ENCODE assay signal across 8 cellular contexts in the genomic region with DNA sequence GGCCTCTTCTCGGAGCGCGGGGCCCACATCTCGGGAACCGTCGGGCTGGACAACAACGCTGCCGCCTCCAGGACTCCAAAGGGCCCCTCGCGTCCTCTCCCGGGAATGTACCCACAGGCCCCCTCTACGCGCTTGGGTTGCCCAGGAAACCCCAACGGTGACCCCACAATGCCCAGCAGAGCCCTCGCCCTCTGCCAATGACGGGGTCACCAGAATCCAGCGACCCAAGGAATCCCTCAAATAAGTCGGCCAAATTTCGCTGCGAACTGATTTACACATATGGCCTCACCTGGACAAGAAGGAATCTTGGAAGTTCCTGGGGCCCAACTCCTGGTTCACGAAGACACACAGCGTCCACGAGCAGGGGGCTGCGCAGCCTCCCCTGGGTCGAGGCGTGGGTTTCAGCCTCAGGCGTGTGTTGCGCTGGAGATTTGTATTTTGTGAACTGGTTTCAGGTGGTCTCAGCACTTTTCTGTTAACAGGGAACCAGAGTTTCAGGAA.
A peak's percentile ranks its signal among the peaks of the same experiment; 100 is the strongest.
DNase-seq lines count a peak whose midpoint lies in the region; ATAC-seq and TF ChIP-seq lines count a peak whose summit lies in the region.

No MANE protein-coding gene starts in this region.

- peak overlapping the region; percentile 22 for H3K4me3 ChIP-seq in HL-60 (replicated peaks; ENCODE audit: insufficient read depth, low read length)
- H3K4me3 ChIP-seq in iPS-20b (ENCODE audit: low read length): peak overlapping the region; percentile 50; the same call in 1 of the 2 replicates
- H3K4me3 ChIP-seq in skin epidermis: peak overlapping the region; percentile 35 to 52 (median 41)

- ATAC-seq in HG02938 (IDR thresholded peaks at IDR 0.05; ENCODE audit: unreplicated experiment) (no peak), HG03025 (IDR thresholded peaks at IDR 0.05; ENCODE audit: low FRiP score, unreplicated experiment) (no peak), GM19452 (IDR thresholded peaks at IDR 0.05; ENCODE audit: unreplicated experiment) (no peak)

- DNase-seq in HL-60 (ENCODE audit: low read depth in 1 of 2, low spot score in 1 of 2) (no peak), OCI-M1 (lab: John Stamatoyannopoulos, UW) (no peak)
- no peak for DNase-seq in activated T-helper 1 cell treated with anti-CD3 and anti-CD28 coated beads, Interleukin-12 subunit alpha, Interleukin-12 subunit beta, Interleukin-2, Interleukin-4 antibody, amounts not matched to agents 30 ng/mL and 10 ng/mL and 1 ng/mL, durations not matched to agents 14 hours and 24 hours and 36 hours (ENCODE audit: low spot score)

- H3K27me3 Mint-ChIP-seq in activated T-helper 1 cell treated with anti-CD3 and anti-CD28 coated beads, Interleukin-12 subunit alpha, Interleukin-12 subunit beta, Interleukin-2, Interleukin-4 antibody, amounts not matched to agents 30 ng/mL and 10 ng/mL and 1 ng/mL, durations not matched to agents 14 hours and 24 hours and 36 hours (ENCODE audit: insufficient read depth): peaks cover 32% of the 10 kb centered on the region

- peaks cover 12% of the 10 kb centered on the region for H3K4me1 Mint-ChIP-seq in activated T-helper 1 cell treated with anti-CD3 and anti-CD28 coated beads, Interleukin-12 subunit alpha, Interleukin-12 subunit beta, Interleukin-2, Interleukin-4 antibody, amounts not matched to agents 30 ng/mL and 10 ng/mL and 1 ng/mL, durations not matched to agents 14 hours and 24 hours and 36 hours (ENCODE audit: low read depth)

- no peak overlapping the region for H3K27ac Mint-ChIP-seq in activated T-helper 1 cell treated with anti-CD3 and anti-CD28 coated beads, Interleukin-12 subunit alpha, Interleukin-12 subunit beta, Interleukin-2, Interleukin-4 antibody, amounts not matched to agents 30 ng/mL and 10 ng/mL and 1 ng/mL, durations not matched to agents 14 hours and 24 hours and 36 hours

- H3K9ac ChIP-seq in iPS-20b (ENCODE audit: low read depth, low read length): peak overlapping the region; percentile 65; the same call in 1 of the 2 replicates

- H3K36me3 ChIP-seq in iPS-20b (ENCODE audit: insufficient read depth, low read depth, low read length): no peaks in the 10 kb centered on the region

- peak overlapping the region; percentile 73 for H3K4me3 Mint-ChIP-seq in activated T-helper 1 cell treated with anti-CD3 and anti-CD28 coated beads, Interleukin-12 subunit alpha, Interleukin-12 subunit beta, Interleukin-2, Interleukin-4 antibody, amounts not matched to agents 30 ng/mL and 10 ng/mL and 1 ng/mL, durations not matched to agents 14 hours and 24 hours and 36 hours

- H3K27ac ChIP-seq in HL-60 (replicated peaks) (no peak overlapping the region), iPS-20b (ENCODE audit: low read length) (no peak overlapping the region), skin epidermis (peak overlapping the region in 2 of 21 experiments; percentile 47 to 72)

- H3K4me1 ChIP-seq in iPS-20b (ENCODE audit: insufficient read depth, low read length): peaks cover 8% of the 10 kb centered on the region; the same call in 1 of the 2 replicates

- H3K9me3 ChIP-seq in iPS-20b (ENCODE audit: insufficient read depth, low read depth, low read length): peaks cover 4% of the 10 kb centered on the region; the same call in 1 of the 2 replicates

- TF ChIP-seq CTCF in HL-60 (IDR thresholded peaks at IDR 0.05; ENCODE audit: insufficient read depth, low read length): no peak

- intact Hi-C loops in activated T-helper 1 cell treated with anti-CD3 and anti-CD28 coated beads, Interleukin-12 subunit alpha, Interleukin-12 subunit beta, Interleukin-2, Interleukin-4 antibody, amounts not matched to agents 30 ng/mL and 10 ng/mL and 1 ng/mL, durations not matched to agents 14 hours and 24 hours and 36 hours (cut with micrococcal nuclease): loop anchor here (1.0 kb wide), 1 partner anchor 270 kb away; a partner anchor contains a TSS

- peaks cover 4% of the 10 kb centered on the region for H3K27me3 ChIP-seq in HL-60 (ENCODE audit: insufficient read depth, poor library complexity, severe bottlenecking)
- peaks cover 34% of the 10 kb centered on the region for H3K27me3 ChIP-seq in iPS-20b (ENCODE audit: insufficient read depth, low read length)

- no peaks in the 10 kb centered on the region for H3K36me3 Mint-ChIP-seq in activated T-helper 1 cell treated with anti-CD3 and anti-CD28 coated beads, Interleukin-12 subunit alpha, Interleukin-12 subunit beta, Interleukin-2, Interleukin-4 antibody, amounts not matched to agents 30 ng/mL and 10 ng/mL and 1 ng/mL, durations not matched to agents 14 hours and 24 hours and 36 hours (ENCODE audit: low read depth)

- peaks cover 8% of the 10 kb centered on the region for H3K9me3 Mint-ChIP-seq in activated T-helper 1 cell treated with anti-CD3 and anti-CD28 coated beads, Interleukin-12 subunit alpha, Interleukin-12 subunit beta, Interleukin-2, Interleukin-4 antibody, amounts not matched to agents 30 ng/mL and 10 ng/mL and 1 ng/mL, durations not matched to agents 14 hours and 24 hours and 36 hours
